11 cellular contexts compared by ENCODE assay signal in the genomic region with DNA sequence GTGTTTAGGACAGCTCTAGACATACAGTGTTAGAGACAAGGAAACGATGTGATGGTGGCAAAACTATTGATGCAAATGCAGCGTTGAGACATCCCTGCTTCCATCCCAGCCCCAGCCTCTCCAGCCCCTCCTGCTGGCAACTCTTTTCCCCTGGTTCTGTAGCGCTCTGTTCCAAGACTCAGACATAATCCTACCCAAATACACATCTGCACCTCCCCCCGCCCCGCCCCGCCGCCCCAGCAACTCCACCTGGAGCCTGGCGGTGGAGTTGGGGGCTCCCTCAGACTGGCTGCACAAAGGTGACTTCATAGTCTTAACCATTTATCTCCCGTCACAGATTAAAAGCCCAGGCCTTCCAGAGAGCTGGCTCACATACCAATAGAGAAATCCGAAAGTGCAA. TPM values are rescaled to one million over a fixed set of nuclear protein-coding genes. Genes with fewer than 3 reads are reported as not detected.
DNase-seq lines count a peak whose midpoint lies in the region; ATAC-seq and TF ChIP-seq lines count a peak whose summit lies in the region.
"Had no signal": no experiment of that assay in that cellular context is flagged by ENCODE, and none has a peak within 500 bp of the region (broad histone marks: within the 10 kb centered on the region; RNA-seq: fewer than 3 reads in every experiment).

No MANE protein-coding gene starts in this region.

- in situ Hi-C loops in Panc1 (cut with HindIII; ENCODE audit: low pct_unique_long_range_greater_than_20kb, low sequenced_read_pairs), result no loop called here

- no TSS peak for BruUV-seq in Panc1 (replicated peaks; lab: Mats Ljungman, UMichigan)

- no peaks in the 10 kb centered on the region for H3K9me2 ChIP-seq in MM.1S (replicated peaks; ENCODE audit: insufficient read depth, low read length)

- ATAC-seq in Panc1 (peak; percentile 80), foreskin keratinocyte (peak; percentile 79)
- no peak for ATAC-seq in stimulated activated naive CD8-positive, alpha-beta T cell treated with anti-CD3 and anti-CD28 coated beads, Interleukin-15, amount 100 ng/mL, for 72 hours
- no peak for ATAC-seq in activated T-cell treated with anti-CD3 and anti-CD28 coated beads, Interleukin-2, amount 50 U/mL, for 72 hours (replicated peaks in 1 of 2)

- H3K9me3 ChIP-seq in Panc1 (ENCODE audit: control insufficient read depth, insufficient read depth, low read depth, low read length) (no peaks in the 10 kb centered on the region), parathyroid adenoma (ENCODE audit: control insufficient read depth, low read length) (no peaks in the 10 kb centered on the region), MM.1S (replicated peaks; ENCODE audit: insufficient read depth, low read length) (no peaks in the 10 kb centered on the region)
- H3K9me3 ChIP-seq: Peyer's patch had no signal

- H3K27me3 Mint-ChIP-seq in stimulated activated naive CD8-positive, alpha-beta T cell treated with anti-CD3 and anti-CD28 coated beads, Interleukin-15, amount 100 ng/mL, for 72 hours, result no peaks in the 10 kb centered on the region
- H3K27me3 Mint-ChIP-seq in activated T-cell treated with anti-CD3 and anti-CD28 coated beads, Interleukin-2, amount 50 U/mL, for 72 hours (ENCODE audit: low read depth), result no peaks in the 10 kb centered on the region

- peak overlapping the region; percentile 36 for H2AFZ ChIP-seq in parathyroid adenoma
- H2AFZ ChIP-seq in MM.1S (ENCODE audit: low read length), result no peak overlapping the region

- H3K9ac ChIP-seq in parathyroid adenoma (no peak overlapping the region), MM.1S (ENCODE audit: low read length) (no peak overlapping the region)
- H3K9ac ChIP-seq: KMS-11 had no signal

- H3F3A ChIP-seq in MM.1S (ENCODE audit: insufficient read depth, low read length), result no peaks in the 10 kb centered on the region

- H3K4me3 ChIP-seq in Panc1 (ENCODE audit: low read depth in 2 of 2, low read length in 2 of 2) (no peak overlapping the region), parathyroid adenoma (ENCODE audit: low read depth, low read length) (no peak overlapping the region), MM.1S (ENCODE audit: low read length) (no peak overlapping the region)
- H3K4me3 ChIP-seq: Peyer's patch had no signal

- H3K4me2 ChIP-seq in parathyroid adenoma (ENCODE audit: low read length), result no peak overlapping the region
- no peak overlapping the region for H3K4me2 ChIP-seq in MM.1S (ENCODE audit: low read depth, low read length)
- H3K4me2 ChIP-seq: KMS-11 had no signal

- no peaks in the 10 kb centered on the region for H3K79me2 ChIP-seq in parathyroid adenoma
- no peaks in the 10 kb centered on the region for H3K79me2 ChIP-seq in MM.1S (ENCODE audit: low read length)

- peaks cover 5 to 9% of the 10 kb centered on the region in 2 donors for H3K9me3 Mint-ChIP-seq in stimulated activated naive CD8-positive, alpha-beta T cell treated with anti-CD3 and anti-CD28 coated beads, Interleukin-15, amount 100 ng/mL, for 72 hours
- peaks cover 0 to 2% of the 10 kb centered on the region in 2 donors for H3K9me3 Mint-ChIP-seq in activated T-cell treated with anti-CD3 and anti-CD28 coated beads, Interleukin-2, amount 50 U/mL, for 72 hours

- H4K20me1 ChIP-seq in MM.1S (ENCODE audit: insufficient read depth, low read length), result no peaks in the 10 kb centered on the region

- peak; percentile 64 for TF ChIP-seq CTCF in Panc1 (IDR thresholded peaks at IDR 0.05)
- TF ChIP-seq CTCF in foreskin keratinocyte (conservative IDR thresholded peaks at IDR 0.05), result peak; percentile 62
- peak; percentile 60 for TF ChIP-seq CTCF in parathyroid adenoma (IDR thresholded peaks at IDR 0.05)
- no peak for TF ChIP-seq CTCF in MM.1S (IDR thresholded peaks at IDR 0.05; ENCODE audit: low read length)

- intact Hi-C loops in Panc1 (cut with micrococcal nuclease; ENCODE audit: unreplicated experiment), result no loop called here

- no peak overlapping the region for H3K27ac Mint-ChIP-seq in stimulated activated naive CD8-positive, alpha-beta T cell treated with anti-CD3 and anti-CD28 coated beads, Interleukin-15, amount 100 ng/mL, for 72 hours
- no peak overlapping the region for H3K27ac Mint-ChIP-seq in activated T-cell treated with anti-CD3 and anti-CD28 coated beads, Interleukin-2, amount 50 U/mL, for 72 hours

- CTCF ChIA-PET in Panc1 (lab: Charles Lee), result interaction anchor here (0.7 kb wide), 1 partner anchor 92 kb away, joined by 3 read pairs; no protein-coding TSS in a partner anchor

- no peaks in the 10 kb centered on the region for H3K36me3 ChIP-seq in Panc1 (ENCODE audit: control insufficient read depth, insufficient read depth, low read length)
- no peaks in the 10 kb centered on the region for H3K36me3 ChIP-seq in parathyroid adenoma (ENCODE audit: control insufficient read depth, insufficient read depth, low read length)
- H3K36me3 ChIP-seq in MM.1S (replicated peaks; ENCODE audit: insufficient read depth, low read length), result no peaks in the 10 kb centered on the region
- H3K36me3 ChIP-seq: Peyer's patch had no signal

- no peaks in the 10 kb centered on the region for H3K4me1 Mint-ChIP-seq in stimulated activated naive CD8-positive, alpha-beta T cell treated with anti-CD3 and anti-CD28 coated beads, Interleukin-15, amount 100 ng/mL, for 72 hours
- no peaks in the 10 kb centered on the region for H3K4me1 Mint-ChIP-seq in activated T-cell treated with anti-CD3 and anti-CD28 coated beads, Interleukin-2, amount 50 U/mL, for 72 hours (ENCODE audit: low read depth)

- H3K27ac ChIP-seq in Panc1 (ENCODE audit: low read length) (no peak overlapping the region), foreskin keratinocyte (no peak overlapping the region), parathyroid adenoma (no peak overlapping the region), MM.1S (ENCODE audit: low read length) (no peak overlapping the region)
- H3K27ac ChIP-seq: KMS-11, Peyer's patch had no signal

- H3K27me3 ChIP-seq in Panc1 (ENCODE audit: control insufficient read depth, insufficient read depth, low read length) (no peaks in the 10 kb centered on the region; the same call in 1 of the 2 replicates), foreskin keratinocyte (no peaks in the 10 kb centered on the region), parathyroid adenoma (ENCODE audit: control insufficient read depth, insufficient read depth, low read length) (no peaks in the 10 kb centered on the region), MM.1S (replicated peaks; ENCODE audit: insufficient read depth, low read length) (no peaks in the 10 kb centered on the region)
- H3K27me3 ChIP-seq: Peyer's patch had no signal

- H3K36me3 Mint-ChIP-seq in activated T-cell treated with anti-CD3 and anti-CD28 coated beads, Interleukin-2, amount 50 U/mL, for 72 hours (ENCODE audit: insufficient read depth in 2 of 2), result peaks cover 2 to 3% of the 10 kb centered on the region in 2 donors

- H3K4me3 Mint-ChIP-seq in stimulated activated naive CD8-positive, alpha-beta T cell treated with anti-CD3 and anti-CD28 coated beads, Interleukin-15, amount 100 ng/mL, for 72 hours, result no peak overlapping the region
- no peak overlapping the region for H3K4me3 Mint-ChIP-seq in activated T-cell treated with anti-CD3 and anti-CD28 coated beads, Interleukin-2, amount 50 U/mL, for 72 hours

- H3K4me1 ChIP-seq in Panc1 (ENCODE audit: control insufficient read depth, insufficient read depth, low read length) (no peaks in the 10 kb centered on the region), foreskin keratinocyte (peaks cover 4% of the 10 kb centered on the region), parathyroid adenoma (no peaks in the 10 kb centered on the region), MM.1S (ENCODE audit: low read length) (no peaks in the 10 kb centered on the region)
- H3K4me1 ChIP-seq: Peyer's patch had no signal

- DNase-seq in ELR (ENCODE audit: low read depth) (peak; percentile 7), Panc1 (ENCODE audit: low read depth, low spot score) (no peak), foreskin keratinocyte (peak in 1 of 2 donors; percentile 32), MM.1S (no peak), epidermal melanocyte (ENCODE audit: insufficient read length, low spot score) (no peak)
- no peak for DNase-seq in stimulated activated naive CD8-positive, alpha-beta T cell treated with anti-CD3 and anti-CD28 coated beads, Interleukin-15, amount 100 ng/mL, for 72 hours
- DNase-seq in activated T-cell treated with anti-CD3 and anti-CD28 coated beads, Interleukin-2, amount 50 U/mL, for 72 hours, result no peak
- DNase-seq: GOT3 had no signal

- POLR2A ChIA-PET in Panc1 (lab: Charles Lee), result interaction anchor here (0.6 kb wide), 1 partner anchor 449 kb away, joined by 3 read pairs; no protein-coding TSS in a partner anchor

RNA-seq across cellular contexts. Expression of a gene that starts 7.2 kb away (rescaled TPM):
- total RNA-seq in Panc1 (2021; ENCODE audit: unreplicated experiment), result 22.7 TPM
- 17.8 TPM for polyA plus RNA-seq in Panc1 (2012; ENCODE audit: insufficient read length)
- total RNA-seq in foreskin keratinocyte, result 19.1 and 22.1 TPM in 2 replicates
- 16.8 and 17.2 TPM in 2 replicates for polyA plus RNA-seq in foreskin keratinocyte
- total RNA-seq in activated T-cell treated with anti-CD3 and anti-CD28 coated beads, Interleukin-2, amount 50 U/mL, for 72 hours, result 10 to 100 TPM; 17.4 to 22.9 TPM

Comparison
In these comparisons a context has a peak if more than half of its experiments do, and no peak if none do; other contexts are left out.
1. ATAC-seq: peak in Panc1 (single experiment) and foreskin keratinocyte (single experiment); none in stimulated activated naive CD8-positive, alpha-beta T cell treated with anti-CD3 and anti-CD28 coated beads, Interleukin-15, amount 100 ng/mL, for 72 hours (single experiment) and activated T-cell treated with anti-CD3 and anti-CD28 coated beads, Interleukin-2, amount 50 U/mL, for 72 hours (0 of 2).